Comparison of ENCODE assay signal across 25 cellular contexts in genomic region chr3:13345284-13345683, GRCh38.
DNase-seq lines count a peak whose midpoint lies in the region; ATAC-seq and TF ChIP-seq lines count a peak whose summit lies in the region.
"Had no signal": no experiment of that assay in that cellular context is flagged by ENCODE, and none has a peak within 500 bp of the region (broad histone marks: within the 10 kb centered on the region; RNA-seq: fewer than 3 reads in every experiment).

No MANE protein-coding gene starts in this region.

- 89 to 100% methylated on average over 2 to 7 of the region's 8 CpGs for WGBS in gastroesophageal sphincter (ENCODE audit: low coverage in 1 of 2), 2 donors

- TF ChIP-seq CTCF in WTC11 (IDR thresholded peaks at IDR 0.05) = no peak
- no peak for TF ChIP-seq CTCF in neural progenitor cell (IDR thresholded peaks at IDR 0.05)
- no peak for TF ChIP-seq CTCF in gastroesophageal sphincter (IDR thresholded peaks at IDR 0.05)

- H3K36me3 Mint-ChIP-seq in activated CD4-positive, alpha-beta memory T cell treated with anti-CD3 and anti-CD28 coated beads, Interleukin-2, amount 10 ng/mL, durations not matched to agents 7 days and 5 days (ENCODE audit: low read depth) = peaks cover 88% of the 10 kb centered on the region
- peaks cover 59% of the 10 kb centered on the region for H3K36me3 Mint-ChIP-seq in activated CD4-positive, alpha-beta memory T cell treated with anti-CD3 and anti-CD28 coated beads for 36 hours
- peaks cover 40% of the 10 kb centered on the region for H3K36me3 Mint-ChIP-seq in WTC11
- peaks cover 29% of the 10 kb centered on the region for H3K36me3 Mint-ChIP-seq in neural progenitor cell

- no peaks in the 10 kb centered on the region for H3K79me2 ChIP-seq in neural progenitor cell (ENCODE audit: low read depth)

- peak overlapping the region; percentile 69 for H3K27ac Mint-ChIP-seq in activated CD4-positive, alpha-beta memory T cell treated with anti-CD3 and anti-CD28 coated beads, Interleukin-2, amount 10 ng/mL, durations not matched to agents 7 days and 5 days
- no peak overlapping the region for H3K27ac Mint-ChIP-seq in activated CD4-positive, alpha-beta memory T cell treated with anti-CD3 and anti-CD28 coated beads for 36 hours
- H3K27ac Mint-ChIP-seq in WTC11 (peak overlapping the region; percentile 85; the same call in 1 of the 2 replicates), neural progenitor cell (no peak overlapping the region)

- TF ChIP-seq EP300 in gastroesophageal sphincter (IDR thresholded peaks at IDR 0.05) = no peak

- CTCF ChIA-PET in activated CD4-positive, alpha-beta memory T cell treated with anti-CD3 and anti-CD28 coated beads, Interleukin-2, amount 10 ng/mL, durations not matched to agents 7 days and 5 days (lab: Charles Lee) = interaction anchor here (1.0 to 9.3 kb wide), 5 partner anchors 13 to 254 kb away, joined by 4 to 105 read pairs (median 6); no protein-coding TSS in a partner anchor
- CTCF ChIA-PET in activated CD4-positive, alpha-beta memory T cell treated with anti-CD3 and anti-CD28 coated beads for 36 hours (lab: Charles Lee) = interaction anchor here (1.4 to 5.1 kb wide), 6 partner anchors 12 to 254 kb away, joined by 3 to 108 read pairs (median 6); no protein-coding TSS in a partner anchor
- CTCF ChIA-PET in WTC11 (lab: Charles Lee) = interaction anchor here (0.6 to 6.2 kb wide), 11 partner anchors 8 to 811 kb away, joined by 3 to 32 read pairs (median 4); no protein-coding TSS in a partner anchor

- H3K4me3 ChIP-seq in BLaER1 = no peak overlapping the region
- no peak overlapping the region for H3K4me3 ChIP-seq in neural progenitor cell
- no peak overlapping the region for H3K4me3 ChIP-seq in gastroesophageal sphincter
- H3K4me3 ChIP-seq: MG63, PC-9, SJSA1 had no signal

- H3K36me3 ChIP-seq in BLaER1 = peaks cover 55% of the 10 kb centered on the region
- H3K36me3 ChIP-seq in neural progenitor cell = no peaks in the 10 kb centered on the region
- peaks cover 0 to 55% of the 10 kb centered on the region in 2 donors for H3K36me3 ChIP-seq in gastroesophageal sphincter
- H3K36me3 ChIP-seq: BE2C, MG63, SJSA1 had no signal

- ATAC-seq in WTC11 (no peak), gastroesophageal sphincter (no peak)
- ATAC-seq: HCT116 had no signal

- H3K4me3 Mint-ChIP-seq in activated CD4-positive, alpha-beta memory T cell treated with anti-CD3 and anti-CD28 coated beads, Interleukin-2, amount 10 ng/mL, durations not matched to agents 7 days and 5 days = no peak overlapping the region
- no peak overlapping the region for H3K4me3 Mint-ChIP-seq in activated CD4-positive, alpha-beta memory T cell treated with anti-CD3 and anti-CD28 coated beads for 36 hours
- H3K4me3 Mint-ChIP-seq in WTC11 = no peak overlapping the region
- no peak overlapping the region for H3K4me3 Mint-ChIP-seq in neural progenitor cell
- H3K4me3 Mint-ChIP-seq: CD4-positive, alpha-beta T cell had no signal

- H4K20me1 ChIP-seq in BLaER1 (peaks cover 87% of the 10 kb centered on the region), neural progenitor cell (ENCODE audit: low read depth) (peaks cover 12% of the 10 kb centered on the region)

- POLR2A ChIA-PET in activated CD4-positive, alpha-beta memory T cell treated with anti-CD3 and anti-CD28 coated beads, Interleukin-2, amount 10 ng/mL, durations not matched to agents 7 days and 5 days (lab: Charles Lee) = interaction anchor here (1.1 to 2.5 kb wide), 2 partner anchors 76 to 107 kb away, joined by 3 to 13 read pairs; no protein-coding TSS in a partner anchor
- POLR2A ChIA-PET in activated CD4-positive, alpha-beta memory T cell treated with anti-CD3 and anti-CD28 coated beads for 36 hours (lab: Charles Lee) = interaction anchor here (1.2 to 2.3 kb wide), 2 partner anchors 75 to 107 kb away, joined by 3 to 9 read pairs; partner anchors contain the start of gene NUP210
- POLR2A ChIA-PET in WTC11 (lab: Charles Lee) = no interaction called here

- DNase-seq in activated CD4-positive, alpha-beta memory T cell treated with anti-CD3 and anti-CD28 coated beads, Interleukin-2, amount 10 ng/mL, durations not matched to agents 7 days and 5 days = no peak
- no peak for DNase-seq in activated CD4-positive, alpha-beta memory T cell treated with anti-CD3 and anti-CD28 coated beads for 36 hours
- no peak for DNase-seq in WTC11 (ENCODE audit: low spot score)
- DNase-seq in neural progenitor cell (ENCODE audit: low spot score) = peak; percentile 19
- DNase-seq in putamen (ENCODE audit: low spot score) = no peak
- no peak for DNase-seq in hippocampal formation (lab: John Stamatoyannopoulos, UW)
- DNase-seq: ACHN; BE2C; CD4-positive, alpha-beta T cell; KBM-7; MG63; NCI-H1105 treated with DMSO at 0.1 percent for 48 hours; NCI-H146; NCI-H2029; NCI-H446 treated with DMSO at 0.1 percent for 48 hours; NCI-H526; NCI-H82; NK-92 treated with Interleukin-12 subunit alpha and Interleukin-12 subunit beta, amount 100 ng/mL, for 24 hours; PC-9; Right ventricle myocardium superior had no signal

- peak overlapping the region; percentile 91 for H3K4me2 ChIP-seq in BLaER1
- no peak overlapping the region for H3K4me2 ChIP-seq in neural progenitor cell
- H3K4me2 ChIP-seq: PC-9 had no signal

- no peaks in the 10 kb centered on the region for H3K27me3 ChIP-seq in BLaER1
- no peaks in the 10 kb centered on the region for H3K27me3 ChIP-seq in neural progenitor cell
- H3K27me3 ChIP-seq in gastroesophageal sphincter = no peaks in the 10 kb centered on the region
- H3K27me3 ChIP-seq: BE2C, MG63 had no signal

- H3K4me1 Mint-ChIP-seq in activated CD4-positive, alpha-beta memory T cell treated with anti-CD3 and anti-CD28 coated beads, Interleukin-2, amount 10 ng/mL, durations not matched to agents 7 days and 5 days = peaks cover 48% of the 10 kb centered on the region
- peaks cover 44% of the 10 kb centered on the region for H3K4me1 Mint-ChIP-seq in activated CD4-positive, alpha-beta memory T cell treated with anti-CD3 and anti-CD28 coated beads for 36 hours (ENCODE audit: low read depth)
- peaks cover 68% of the 10 kb centered on the region for H3K4me1 Mint-ChIP-seq in WTC11
- peaks cover 55% of the 10 kb centered on the region for H3K4me1 Mint-ChIP-seq in neural progenitor cell

- H2AFZ ChIP-seq in neural progenitor cell (replicated peaks) = no peak overlapping the region
- H2AFZ ChIP-seq: PC-9 had no signal

- H3K9me3 ChIP-seq in BLaER1 (peaks cover 7% of the 10 kb centered on the region), neural progenitor cell (ENCODE audit: low read depth) (no peaks in the 10 kb centered on the region), gastroesophageal sphincter (no peaks in the 10 kb centered on the region)
- H3K9me3 ChIP-seq: BE2C, MG63, SJSA1 had no signal

- peaks cover 100% of the 10 kb centered on the region for H3K4me1 ChIP-seq in BLaER1
- peaks cover 55% of the 10 kb centered on the region for H3K4me1 ChIP-seq in neural progenitor cell
- H3K4me1 ChIP-seq in gastroesophageal sphincter = no peaks in the 10 kb centered on the region
- H3K4me1 ChIP-seq: BE2C, SJSA1 had no signal

- TF ChIP-seq POLR2A in gastroesophageal sphincter (IDR thresholded peaks at IDR 0.05) = no peak

- H3K27ac ChIP-seq in BLaER1 (no peak overlapping the region), neural progenitor cell (no peak overlapping the region), gastroesophageal sphincter (no peak overlapping the region)
- H3K27ac ChIP-seq: 22Rv1, PC-9, SJSA1 had no signal

- peaks cover 41% of the 10 kb centered on the region for H3F3A ChIP-seq in neural progenitor cell (ENCODE audit: low read depth)

- H3K27me3 Mint-ChIP-seq in activated CD4-positive, alpha-beta memory T cell treated with anti-CD3 and anti-CD28 coated beads, Interleukin-2, amount 10 ng/mL, durations not matched to agents 7 days and 5 days = no peaks in the 10 kb centered on the region
- H3K27me3 Mint-ChIP-seq in activated CD4-positive, alpha-beta memory T cell treated with anti-CD3 and anti-CD28 coated beads for 36 hours = no peaks in the 10 kb centered on the region
- no peaks in the 10 kb centered on the region for H3K27me3 Mint-ChIP-seq in WTC11 (ENCODE audit: low read depth)
- H3K27me3 Mint-ChIP-seq in neural progenitor cell (ENCODE audit: insufficient read depth, low read depth) = peaks cover 3% of the 10 kb centered on the region
- H3K27me3 Mint-ChIP-seq: CD4-positive, alpha-beta T cell had no signal

- H3K9ac ChIP-seq in BLaER1 (no peak overlapping the region; the same call in 1 of the 2 replicates), neural progenitor cell (no peak overlapping the region)

- intact Hi-C loops in activated CD4-positive, alpha-beta memory T cell treated with anti-CD3 and anti-CD28 coated beads for 36 hours (cut with micrococcal nuclease) = no loop called here

- H3K9me3 Mint-ChIP-seq in activated CD4-positive, alpha-beta memory T cell treated with anti-CD3 and anti-CD28 coated beads, Interleukin-2, amount 10 ng/mL, durations not matched to agents 7 days and 5 days = no peaks in the 10 kb centered on the region
- H3K9me3 Mint-ChIP-seq in activated CD4-positive, alpha-beta memory T cell treated with anti-CD3 and anti-CD28 coated beads for 36 hours = no peaks in the 10 kb centered on the region
- H3K9me3 Mint-ChIP-seq in WTC11 = no peaks in the 10 kb centered on the region
- peaks cover 3% of the 10 kb centered on the region for H3K9me3 Mint-ChIP-seq in neural progenitor cell
- H3K9me3 Mint-ChIP-seq: CD4-positive, alpha-beta T cell had no signal

TF ChIP-seq in WTC11, 78 proteins besides CTCF, POLR2A, EP300 and RAD21 (continues in another document):
- TF ChIP-seq ZNF671 (CRISPR knock-in tag; IDR thresholded peaks at IDR 0.05) = no peak
- TF ChIP-seq, protein P1, sequence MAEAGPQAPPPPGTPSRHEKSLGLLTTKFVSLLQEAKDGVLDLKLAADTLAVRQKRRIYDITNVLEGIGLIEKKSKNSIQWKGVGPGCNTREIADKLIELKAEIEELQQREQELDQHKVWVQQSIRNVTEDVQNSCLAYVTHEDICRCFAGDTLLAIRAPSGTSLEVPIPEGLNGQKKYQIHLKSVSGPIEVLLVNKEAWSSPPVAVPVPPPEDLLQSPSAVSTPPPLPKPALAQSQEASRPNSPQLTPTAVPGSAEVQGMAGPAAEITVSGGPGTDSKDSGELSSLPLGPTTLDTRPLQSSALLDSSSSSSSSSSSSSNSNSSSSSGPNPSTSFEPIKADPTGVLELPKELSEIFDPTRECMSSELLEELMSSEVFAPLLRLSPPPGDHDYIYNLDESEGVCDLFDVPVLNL (CRISPR knock-in tag; IDR thresholded peaks at IDR 0.05; ENCODE audit: borderline replicate concordance, low read depth) = no peak
- TF ChIP-seq, protein P2, sequence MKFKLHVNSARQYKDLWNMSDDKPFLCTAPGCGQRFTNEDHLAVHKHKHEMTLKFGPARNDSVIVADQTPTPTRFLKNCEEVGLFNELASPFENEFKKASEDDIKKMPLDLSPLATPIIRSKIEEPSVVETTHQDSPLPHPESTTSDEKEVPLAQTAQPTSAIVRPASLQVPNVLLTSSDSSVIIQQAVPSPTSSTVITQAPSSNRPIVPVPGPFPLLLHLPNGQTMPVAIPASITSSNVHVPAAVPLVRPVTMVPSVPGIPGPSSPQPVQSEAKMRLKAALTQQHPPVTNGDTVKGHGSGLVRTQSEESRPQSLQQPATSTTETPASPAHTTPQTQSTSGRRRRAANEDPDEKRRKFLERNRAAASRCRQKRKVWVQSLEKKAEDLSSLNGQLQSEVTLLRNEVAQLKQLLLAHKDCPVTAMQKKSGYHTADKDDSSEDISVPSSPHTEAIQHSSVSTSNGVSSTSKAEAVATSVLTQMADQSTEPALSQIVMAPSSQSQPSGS (CRISPR knock-in tag; IDR thresholded peaks at IDR 0.05; ENCODE audit: borderline replicate concordance, low read depth) = no peak

Comparison
In these comparisons a context has a peak if more than half of its experiments do, and no peak if none do; other contexts are left out.
1. H3K27ac Mint-ChIP-seq: peak in activated CD4-positive, alpha-beta memory T cell treated with anti-CD3 and anti-CD28 coated beads, Interleukin-2, amount 10 ng/mL, durations not matched to agents 7 days and 5 days (single experiment) and WTC11 (single experiment); none in activated CD4-positive, alpha-beta memory T cell treated with anti-CD3 and anti-CD28 coated beads for 36 hours (single experiment) and neural progenitor cell (single experiment).